ENCODE assay signal across 1 cellular context in genomic region chr9:86351897-86352296, GRCh38.
TF ChIP-seq lines count a peak whose summit lies in the region.

No MANE protein-coding gene starts in this region.

TF ChIP-seq in SK-N-SH, 30 proteins besides CTCF, POLR2A, EP300 and RAD21 (continued from another document):
- TF ChIP-seq ZBTB33 (IDR thresholded peaks at IDR 0.05; ENCODE audit: borderline replicate concordance, low read depth) (no peak), SIN3A (IDR thresholded peaks at IDR 0.05; ENCODE audit: borderline replicate concordance, low read depth, low read length) (no peak), FOXM1 (IDR thresholded peaks at IDR 0.05; ENCODE audit: low read depth) (no peak), GATA2 (CRISPR knock-in tag; IDR thresholded peaks at IDR 0.05) (no peak), NRF1 (IDR thresholded peaks at IDR 0.05; ENCODE audit: low read depth, low read length) (no peak)
TF ChIP-seq in SK-N-SH: peak in this region for 0.
